In genomic region chr4:123849495-123849894, GRCh38 we compare ENCODE assay signal across 21 cellular contexts.
DNase-seq lines count a peak whose midpoint lies in the region; ATAC-seq, FAIRE-seq and TF ChIP-seq lines count a peak whose summit lies in the region.
"Had no signal": no experiment of that assay in that cellular context is flagged by ENCODE, and none has a peak within 500 bp of the region (broad histone marks: within the 10 kb centered on the region; RNA-seq: fewer than 3 reads in every experiment).

No MANE protein-coding gene starts in this region.

- FAIRE-seq in urothelium cell line (lab: Jason Lieb, UNC), result no peak
- FAIRE-seq: GM12891, HTR-8/SVneo had no signal

- H4K91ac ChIP-seq in neuronal stem cell (ENCODE audit: low read depth, low read length, poor library complexity), result no peak overlapping the region

- peak overlapping the region; percentile 60 for H2AFZ ChIP-seq in neuronal stem cell (ENCODE audit: low read length)
- H2AFZ ChIP-seq: GM23248 had no signal

- H3K27ac ChIP-seq in VCaP (peak overlapping the region; percentile 53), neuronal stem cell (replicated peaks; ENCODE audit: low read length) (no peak overlapping the region), endodermal cell (ENCODE audit: low read depth, low read length) (no peak overlapping the region)
- H3K27ac ChIP-seq: BLaER1, GM23248, HL-60 had no signal

- peaks cover 13% of the 10 kb centered on the region for H3K4me1 Mint-ChIP-seq in endodermal cell
- H3K4me1 Mint-ChIP-seq: CD4-positive, alpha-beta memory T cell had no signal

- H3K9me3 ChIP-seq in neuronal stem cell (replicated peaks in 1 of 2; ENCODE audit: control insufficient read depth in 2 of 2, insufficient read depth in 1 of 2, low read depth in 1 of 2, low read length in 2 of 2) (peaks cover 0 to 17% of the 10 kb centered on the region in 2 donors), endodermal cell (ENCODE audit: control insufficient read depth, low read length) (no peaks in the 10 kb centered on the region)
- H3K9me3 ChIP-seq: BLaER1 had no signal

- no peaks in the 10 kb centered on the region for H3K4me1 ChIP-seq in neuronal stem cell (ENCODE audit: control insufficient read depth in 2 of 2, insufficient read depth in 1 of 2, low read depth in 1 of 2, low read length in 2 of 2)
- no peaks in the 10 kb centered on the region for H3K4me1 ChIP-seq in endodermal cell (ENCODE audit: control insufficient read depth, insufficient read depth, low read length)
- H3K4me1 ChIP-seq: BLaER1 had no signal

- no peak overlapping the region for H3K14ac ChIP-seq in neuronal stem cell (ENCODE audit: low read length)

- H3K9ac ChIP-seq in neuronal stem cell (ENCODE audit: low read depth, low read length, poor library complexity) (no peak overlapping the region), endodermal cell (ENCODE audit: extremely low read depth, low read length, poor library complexity, severe bottlenecking) (no peak overlapping the region)
- H3K9ac ChIP-seq: BLaER1, GM23248 had no signal

- no peak overlapping the region for H2BK12ac ChIP-seq in neuronal stem cell (ENCODE audit: low read length)

- no peak overlapping the region for H3K23ac ChIP-seq in neuronal stem cell (ENCODE audit: low read depth, low read length, poor library complexity)

- H2BK15ac ChIP-seq in neuronal stem cell (ENCODE audit: low read length), result no peak overlapping the region

- H2BK120ac ChIP-seq in neuronal stem cell (ENCODE audit: low read depth, low read length), result no peak overlapping the region

- H3K18ac ChIP-seq in neuronal stem cell (ENCODE audit: low read length), result no peak overlapping the region

- H3K27ac Mint-ChIP-seq in endodermal cell, result no peak overlapping the region
- H3K27ac Mint-ChIP-seq: CD4-positive, alpha-beta memory T cell; IgD-negative memory B cell had no signal

- no CpG with 5 or more reads among the region's 1 CpG for WGBS in neuronal stem cell (ENCODE audit: extremely low coverage in 2 of 2, insufficient read length in 2 of 2, insufficient replicate concordance in 1 of 2), 2 donors
- WGBS in endodermal cell (ENCODE audit: insufficient coverage in 1 of 2, insufficient read length in 1 of 2), 2 experiments, result 67 to 80% methylated on average over 1 of the region's 1 CpG

- no peak for TF ChIP-seq CTCF in LNCaP clone FGC (IDR thresholded peaks at IDR 0.05; ENCODE audit: control insufficient read depth, extremely low read depth, insufficient read depth)
- no peak for TF ChIP-seq CTCF in VCaP (conservative IDR thresholded peaks at IDR 0.05)
- no peak for TF ChIP-seq CTCF in endodermal cell (conservative IDR thresholded peaks at IDR 0.05)

- ATAC-seq in HG03196 (IDR thresholded peaks at IDR 0.05; ENCODE audit: unreplicated experiment), result no peak

- H2AK5ac ChIP-seq in neuronal stem cell (ENCODE audit: low read depth, low read length), result no peak overlapping the region

- no peak overlapping the region for H3K4ac ChIP-seq in neuronal stem cell (ENCODE audit: low read length)

- DNase-seq in NCI-H82 (lab: John Stamatoyannopoulos, UW) (peak; percentile 5), NCI-H82 treated with DMSO at 0.1 percent for 48 hours (lab: John Stamatoyannopoulos, UW; ENCODE audit: unreplicated experiment) (no peak), LNCaP clone FGC (ENCODE audit: low read depth) (peak; percentile 72), neuronal stem cell (ENCODE audit: low spot score) (no peak), endodermal cell (no peak), urothelium cell line (ENCODE audit: low spot score) (no peak)
- DNase-seq: Calu3; CD4-positive, alpha-beta memory T cell; GM23248; NCI-H1694 treated with DMSO at 0.1 percent for 48 hours; NCI-H2227 treated with DMSO at 0.1 percent for 48 hours; NCI-H524 treated with DMSO at 0.1 percent for 48 hours; SHP77 had no signal

- H3K4me3 ChIP-seq in LNCaP clone FGC (ENCODE audit: low read depth, low read length), result no peak overlapping the region
- no peak overlapping the region for H3K4me3 ChIP-seq in neuronal stem cell (ENCODE audit: low read length in 2 of 2)
- H3K4me3 ChIP-seq in endodermal cell (ENCODE audit: low read length), result no peak overlapping the region
- H3K4me3 ChIP-seq: BLaER1, GM23248, SK-N-MC had no signal

- H3K79me1 ChIP-seq in neuronal stem cell (ENCODE audit: low read depth, low read length), result no peaks in the 10 kb centered on the region

- no peak overlapping the region for H3K4me3 Mint-ChIP-seq in endodermal cell
- H3K4me3 Mint-ChIP-seq: CD4-positive, alpha-beta memory T cell; IgD-negative memory B cell had no signal

- no peak overlapping the region for H3K4me2 ChIP-seq in neuronal stem cell (ENCODE audit: insufficient read depth, low read length, poor library complexity, severe bottlenecking)
- H3K4me2 ChIP-seq: BLaER1 had no signal

- H3K27me3 ChIP-seq in neuronal stem cell (ENCODE audit: control insufficient read depth in 3 of 3, insufficient read depth in 3 of 3, low read depth in 1 of 3, low read length in 3 of 3) (no peaks in the 10 kb centered on the region), endodermal cell (ENCODE audit: control insufficient read depth, insufficient read depth, low read length, poor library complexity, severe bottlenecking) (peaks cover 9% of the 10 kb centered on the region)
- H3K27me3 ChIP-seq: BLaER1 had no signal

- H3K36me3 ChIP-seq in neuronal stem cell (replicated peaks in 1 of 2; ENCODE audit: control insufficient read depth in 2 of 2, insufficient read depth in 2 of 2, low read length in 2 of 2) (no peaks in the 10 kb centered on the region), endodermal cell (ENCODE audit: control insufficient read depth, insufficient read depth, low read length) (no peaks in the 10 kb centered on the region)
- H3K36me3 ChIP-seq: BLaER1 had no signal

- no peaks in the 10 kb centered on the region for H3K36me3 Mint-ChIP-seq in endodermal cell (ENCODE audit: low read depth)
- H3K36me3 Mint-ChIP-seq: CD4-positive, alpha-beta memory T cell had no signal

- no peak overlapping the region for H4K8ac ChIP-seq in neuronal stem cell (ENCODE audit: low read depth, low read length)

- no peak overlapping the region for H2BK5ac ChIP-seq in neuronal stem cell (ENCODE audit: low read length)

- peaks cover 3% of the 10 kb centered on the region for H3K9me3 Mint-ChIP-seq in endodermal cell
- H3K9me3 Mint-ChIP-seq: CD4-positive, alpha-beta memory T cell; IgD-negative memory B cell had no signal

- peaks cover 14% of the 10 kb centered on the region for H3K27me3 Mint-ChIP-seq in endodermal cell (ENCODE audit: insufficient read depth)
- H3K27me3 Mint-ChIP-seq: IgD-negative memory B cell had no signal

Comparison
In these comparisons a context has a peak if more than half of its experiments do, and no peak if none do; other contexts are left out.
1. DNase-seq: peak in NCI-H82 (single experiment) and LNCaP clone FGC (single experiment); none in NCI-H82 treated with DMSO at 0.1 percent for 48 hours (single experiment), neuronal stem cell (single experiment), endodermal cell (single experiment) and urothelium cell line (single experiment).